Comparison of ENCODE assay signal across 23 cellular contexts in the genomic region with DNA sequence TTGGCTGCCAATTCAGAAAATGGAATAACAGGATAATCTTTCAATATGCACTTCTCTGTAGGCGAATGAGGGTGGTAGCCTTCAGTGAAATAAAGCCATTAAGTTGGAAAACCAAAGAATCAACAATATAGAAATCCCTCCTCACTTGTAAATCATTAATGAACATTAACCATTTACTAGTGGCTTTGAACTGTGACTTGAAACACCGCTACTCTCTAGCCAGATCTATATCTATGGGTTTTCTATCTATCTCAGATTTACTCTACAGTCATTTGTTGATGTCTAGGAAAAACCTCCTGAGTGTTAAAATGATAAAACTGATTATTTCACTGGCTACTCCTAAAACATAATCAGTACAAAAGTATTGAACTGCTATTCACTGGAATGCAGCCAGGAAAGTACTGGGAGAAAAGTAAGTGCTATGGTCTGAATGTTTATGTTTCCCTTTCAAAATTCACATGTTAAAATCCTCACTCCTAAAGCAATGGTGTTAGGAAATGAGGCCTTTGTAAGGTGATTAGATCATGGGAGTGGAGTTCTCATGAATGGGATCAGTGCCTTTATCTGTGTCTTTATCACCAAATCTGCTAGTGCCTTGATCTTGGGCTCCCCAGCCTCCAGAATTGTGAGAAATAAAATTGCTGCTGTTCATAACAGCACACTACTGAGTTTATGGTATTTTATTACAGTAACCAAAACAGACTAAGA. TPM values are rescaled to one million over a fixed set of nuclear protein-coding genes. Genes with fewer than 3 reads are reported as not detected.
DNase-seq lines count a peak whose midpoint lies in the region; ATAC-seq and FAIRE-seq lines count a peak whose summit lies in the region.
"Had no signal": no experiment of that assay in that cellular context is flagged by ENCODE, and none has a peak within 500 bp of the region (broad histone marks: within the 10 kb centered on the region; RNA-seq: fewer than 3 reads in every experiment).

No MANE protein-coding gene starts in this region.

- DNase-seq in GM18507 (ENCODE audit: extremely low spot score, insufficient read length, low read depth) (no peak), HuH-7 (ENCODE audit: low spot score) (peak; percentile 44), NOMO-1 treated with DMSO at 0.1 percent for 48 hours (lab: John Stamatoyannopoulos, UW; ENCODE audit: unreplicated experiment) (no peak)
- no peak for DNase-seq in effector memory CD4-positive, alpha-beta T cell
- no peak for DNase-seq in CD8-positive, alpha-beta memory T cell
- DNase-seq: activated B cell treated with CpG ODN at 0.5 μM for 24 hours; activated naive CD4-positive, alpha-beta T cell treated with Interleukin-2 at 50 U/mL for 16 hours; DND-41; H9; MV-4-11; naive thymus-derived CD4-positive, alpha-beta T cell; NCI-H226; Right ventricle myocardium superior; stimulated activated CD4-positive, alpha-beta T cell treated with anti-CD3 and anti-CD28 coated beads, Interleukin-12 subunit alpha, Interleukin-12 subunit beta, amount 100 ng/mL, for 4 hours; stimulated activated naive CD4-positive, alpha-beta T cell; T-helper 17 cell; trophoblast cell had no signal

- CTCF ChIA-PET in CD8-positive, alpha-beta memory T cell (lab: Charles Lee), result no interaction called here

- H3K4me1 ChIP-seq in effector memory CD4-positive, alpha-beta T cell (ENCODE audit: control insufficient read depth, insufficient read depth, low read length, poor library complexity, severe bottlenecking), result no peaks in the 10 kb centered on the region
- no peaks in the 10 kb centered on the region for H3K4me1 ChIP-seq in CD8-positive, alpha-beta memory T cell (ENCODE audit: insufficient read depth, low read length)

- no peak overlapping the region for H3K27ac ChIP-seq in effector memory CD4-positive, alpha-beta T cell (ENCODE audit: insufficient read depth, low read length, poor library complexity, severe bottlenecking)
- H3K27ac ChIP-seq in CD8-positive, alpha-beta memory T cell (ENCODE audit: low read depth, low read length), result no peak overlapping the region
- H3K27ac ChIP-seq: epithelial cell of prostate had no signal

- no peaks in the 10 kb centered on the region for H3K36me3 Mint-ChIP-seq in CD8-positive, alpha-beta memory T cell
- H3K36me3 Mint-ChIP-seq: CD14-positive monocyte had no signal

- H3K4me1 Mint-ChIP-seq in CD8-positive, alpha-beta memory T cell, result peaks cover 0 to 8% (median 5%) of the 10 kb centered on the region in 3 donors
- H3K4me1 Mint-ChIP-seq: activated B cell treated with CpG ODN at 0.5 μM for 24 hours, CD14-positive monocyte, H9 had no signal

- no peaks in the 10 kb centered on the region for H3K36me3 ChIP-seq in effector memory CD4-positive, alpha-beta T cell (ENCODE audit: control insufficient read depth, insufficient read depth, low read length)
- H3K36me3 ChIP-seq in CD8-positive, alpha-beta memory T cell (ENCODE audit: insufficient read depth, low read length), result no peaks in the 10 kb centered on the region

- H3K27me3 ChIP-seq in effector memory CD4-positive, alpha-beta T cell (replicated peaks; ENCODE audit: control insufficient read depth, insufficient read depth, low read length, poor library complexity, severe bottlenecking), result no peaks in the 10 kb centered on the region
- H3K27me3 ChIP-seq in CD8-positive, alpha-beta memory T cell (ENCODE audit: insufficient read depth, low read length, poor library complexity, severe bottlenecking), result no peaks in the 10 kb centered on the region

- H3K9me3 ChIP-seq in effector memory CD4-positive, alpha-beta T cell (ENCODE audit: control insufficient read depth, low read length), result no peaks in the 10 kb centered on the region
- no peaks in the 10 kb centered on the region for H3K9me3 ChIP-seq in CD8-positive, alpha-beta memory T cell (ENCODE audit: low read length)

- FAIRE-seq in GM18507 (lab: Jason Lieb, UNC), result peak; percentile 76
- FAIRE-seq: astrocyte had no signal

- peak; percentile 80 for ATAC-seq in GM19452 (IDR thresholded peaks at IDR 0.05; ENCODE audit: unreplicated experiment)
- ATAC-seq in HG02938 (IDR thresholded peaks at IDR 0.05; ENCODE audit: unreplicated experiment), result peak; percentile 82
- ATAC-seq in GM18867 (IDR thresholded peaks at IDR 0.05; ENCODE audit: unreplicated experiment), result no peak
- ATAC-seq: naive thymus-derived CD4-positive, alpha-beta T cell; T-helper 17 cell had no signal

- H3K27ac Mint-ChIP-seq in CD8-positive, alpha-beta memory T cell, result no peak overlapping the region
- H3K27ac Mint-ChIP-seq: activated B cell treated with CpG ODN at 0.5 μM for 24 hours; CD14-positive monocyte; H9; naive thymus-derived CD4-positive, alpha-beta T cell; T-helper 17 cell had no signal

- no peak overlapping the region for H3K4me3 ChIP-seq in effector memory CD4-positive, alpha-beta T cell (ENCODE audit: insufficient read depth, low read depth, low read length, poor library complexity, severe bottlenecking)
- H3K4me3 ChIP-seq in CD8-positive, alpha-beta memory T cell (ENCODE audit: low read length), result no peak overlapping the region

- H3K9me3 Mint-ChIP-seq in CD8-positive, alpha-beta memory T cell, result no peaks in the 10 kb centered on the region
- H3K9me3 Mint-ChIP-seq: activated B cell treated with CpG ODN at 0.5 μM for 24 hours, CD14-positive monocyte had no signal

- peaks cover 4 to 18% of the 10 kb centered on the region in 2 donors for H3K27me3 Mint-ChIP-seq in CD8-positive, alpha-beta memory T cell

- POLR2A ChIA-PET in CD8-positive, alpha-beta memory T cell (lab: Charles Lee), result no interaction called here

- H3K4me3 Mint-ChIP-seq in CD8-positive, alpha-beta memory T cell, result no peak overlapping the region
- H3K4me3 Mint-ChIP-seq: activated B cell treated with CpG ODN at 0.5 μM for 24 hours; CD14-positive monocyte; H9; naive thymus-derived CD4-positive, alpha-beta T cell; T-helper 17 cell had no signal

RNA-seq across cellular contexts. Expression of gene OXCT1, which starts 8.5 kb away (rescaled TPM):
- 100 to 1,000 TPM; 111 to 117 TPM for total RNA-seq in CD8-positive, alpha-beta memory T cell
- polyA plus RNA-seq in CD8-positive, alpha-beta memory T cell, result 25.6 TPM

RNA-seq across cellular contexts. Expression of gene RIMOC1, which starts 25.4 kb away (rescaled TPM):
- 10 to 100 TPM; 34.6 to 36.5 TPM for total RNA-seq in CD8-positive, alpha-beta memory T cell
- polyA plus RNA-seq in CD8-positive, alpha-beta memory T cell, result 8.4 TPM

RNA-seq across cellular contexts. Expression of gene FBXO4, which starts 46.3 kb away (rescaled TPM):
- 10 to 100 TPM; 15.8 to 18.0 TPM for total RNA-seq in CD8-positive, alpha-beta memory T cell
- polyA plus RNA-seq in CD8-positive, alpha-beta memory T cell, result 17.0 TPM
